19 cellular contexts compared by ENCODE assay signal in the genomic region with DNA sequence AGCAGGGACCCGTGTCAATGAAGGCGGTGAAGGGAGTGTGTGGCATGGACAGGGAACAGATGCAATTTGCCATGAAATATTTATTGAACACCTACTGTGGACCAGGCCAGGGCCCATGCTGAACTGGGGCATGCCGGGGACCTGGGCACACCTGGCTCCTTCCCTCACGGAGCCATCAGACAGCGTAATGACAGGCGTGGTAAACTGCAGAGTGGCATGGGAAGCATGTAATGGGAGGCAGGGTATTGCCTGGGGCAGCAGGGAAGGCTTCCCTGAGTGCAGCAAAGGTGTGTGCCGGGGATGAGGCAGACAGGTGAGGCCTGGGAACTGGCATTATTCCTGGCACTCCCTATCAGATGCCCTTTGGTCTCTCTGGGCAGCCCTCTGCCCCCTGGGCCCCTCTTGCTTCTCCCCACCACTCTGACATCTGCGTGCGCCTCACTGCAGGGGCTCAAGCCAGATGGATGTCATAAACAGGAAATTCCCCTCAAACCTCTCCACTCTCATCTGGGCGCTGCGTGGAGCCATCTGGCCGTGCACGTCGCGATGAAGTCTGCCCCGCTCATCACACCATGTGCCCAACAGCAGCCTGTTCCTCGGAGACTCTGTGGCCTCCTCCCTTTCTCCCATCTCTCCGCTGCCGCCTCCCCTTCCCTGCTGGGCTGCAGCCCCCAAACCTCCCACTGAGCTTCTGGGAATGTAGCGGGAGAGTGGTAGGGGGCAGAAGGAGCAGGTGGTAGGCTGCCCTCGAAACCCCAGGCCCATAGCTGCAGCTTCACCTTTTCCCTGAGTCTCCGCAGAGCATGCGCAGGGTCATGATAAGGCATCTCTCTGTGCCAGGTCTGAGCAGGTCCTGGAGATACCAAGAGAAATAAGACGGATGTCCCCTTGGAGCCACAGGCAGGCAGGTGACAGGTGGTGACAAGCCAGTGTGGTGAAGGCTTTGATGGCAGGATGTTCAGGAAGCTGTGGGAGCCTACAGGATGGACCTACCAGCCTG.
DNase-seq lines count a peak whose midpoint lies in the region; ATAC-seq and TF ChIP-seq lines count a peak whose summit lies in the region.
"Had no signal": no experiment of that assay in that cellular context is flagged by ENCODE, and none has a peak within 500 bp of the region (broad histone marks: within the 10 kb centered on the region; RNA-seq: fewer than 3 reads in every experiment).

No MANE protein-coding gene starts in this region.

- WGBS in sigmoid colon, 2 donors = 29 to 48% methylated on average over 24 of the region's 24 CpGs

- DNase-seq in NCI-H146 (lab: John Stamatoyannopoulos, UW) (peak; percentile 39), NCI-H146 treated with DMSO at 0.1 percent for 48 hours (lab: John Stamatoyannopoulos, UW; ENCODE audit: unreplicated experiment) (no peak), NCI-H524 (lab: John Stamatoyannopoulos, UW) (peak; percentile 90 to 97), fibroblast of pulmonary artery (ENCODE audit: low read depth) (peak; percentile 14), sigmoid colon (peak; percentile 87), NOMO-1 treated with dmso at 0.1 percent for 144 hours (lab: John Stamatoyannopoulos, UW; ENCODE audit: unreplicated experiment) (no peak), T-cell (no peak), NCI-H1048 (lab: John Stamatoyannopoulos, UW) (no peak)
- DNase-seq: activated CD4-positive, alpha-beta T cell treated with anti-CD3 and anti-CD28 coated beads for 36 hours; activated naive CD8-positive, alpha-beta T cell treated with anti-CD3 and anti-CD28 coated beads for 36 hours; activated T-cell treated with anti-CD3 and anti-CD28 coated beads for 4 hours; caudate nucleus; hippocampal formation; Kasumi-1; nucleus accumbens; PC-3; T-helper 1 cell had no signal

- CTCF ChIA-PET in T-cell (lab: Charles Lee) = interaction anchor here in 1 of 2 donors (0.5 kb wide), 1 partner anchor 81 kb away, joined by 4 read pairs; no protein-coding TSS in a partner anchor

- peaks cover 0 to 7% (median 2%) of the 10 kb centered on the region in 4 donors for H3K36me3 ChIP-seq in sigmoid colon

- no peak for TF ChIP-seq POLR2A in sigmoid colon (IDR thresholded peaks at IDR 0.05)

- H3K27me3 ChIP-seq in sigmoid colon = no peaks in the 10 kb centered on the region

- H3K4me3 ChIP-seq in fibroblast of pulmonary artery (replicated peaks; ENCODE audit: low read depth, low read length) = no peak overlapping the region
- H3K4me3 ChIP-seq in sigmoid colon = no peak overlapping the region
- H3K4me3 ChIP-seq: GM23338 had no signal

- no peak for ATAC-seq in T-cell (replicated peaks in 1 of 4)
- ATAC-seq: activated CD4-positive, alpha-beta T cell treated with anti-CD3 and anti-CD28 coated beads for 36 hours; GM23338; PC-3 had no signal

- POLR2A ChIA-PET in T-cell (lab: Charles Lee) = no interaction called here

- peak in 1 of 4 donors; percentile 38 for TF ChIP-seq EP300 in sigmoid colon (IDR thresholded peaks at IDR 0.05)

- H3K4me1 Mint-ChIP-seq in T-cell = peaks cover 0 to 5% (median 2%) of the 10 kb centered on the region in 3 donors
- H3K4me1 Mint-ChIP-seq: activated CD4-positive, alpha-beta T cell treated with anti-CD3 and anti-CD28 coated beads for 36 hours; activated naive CD8-positive, alpha-beta T cell treated with anti-CD3 and anti-CD28 coated beads for 36 hours had no signal

- TF ChIP-seq CTCF in fibroblast of pulmonary artery (IDR thresholded peaks at IDR 0.05; ENCODE audit: low read length, missing control alignments) (no peak), sigmoid colon (IDR thresholded peaks at IDR 0.05) (no peak)

- no peaks in the 10 kb centered on the region for H3K9me3 Mint-ChIP-seq in T-cell
- H3K9me3 Mint-ChIP-seq: activated naive CD8-positive, alpha-beta T cell treated with anti-CD3 and anti-CD28 coated beads for 36 hours; GM23338 had no signal

- peak overlapping the region; percentile 86 to 99 (median 92) for H3K27ac ChIP-seq in sigmoid colon
- H3K27ac ChIP-seq: HL-60 had no signal

- peaks cover 30 to 61% of the 10 kb centered on the region in 2 donors for H3K27me3 Mint-ChIP-seq in T-cell

- intact Hi-C loops in sigmoid colon (cut with DNase I) = loop anchor here (5.0 to 10.0 kb wide), 3 partner anchors 71 to 449 kb away; no protein-coding TSS in a partner anchor

- H3K4me3 Mint-ChIP-seq in T-cell = no peak overlapping the region
- H3K4me3 Mint-ChIP-seq: activated CD4-positive, alpha-beta T cell treated with anti-CD3 and anti-CD28 coated beads for 36 hours; activated naive CD8-positive, alpha-beta T cell treated with anti-CD3 and anti-CD28 coated beads for 36 hours; GM23338 had no signal

- H3K4me1 ChIP-seq in sigmoid colon = peaks cover 0 to 86% (median 66%) of the 10 kb centered on the region in 4 donors

- no peak overlapping the region for H3K27ac Mint-ChIP-seq in T-cell
- H3K27ac Mint-ChIP-seq: activated CD4-positive, alpha-beta T cell treated with anti-CD3 and anti-CD28 coated beads for 36 hours; activated naive CD8-positive, alpha-beta T cell treated with anti-CD3 and anti-CD28 coated beads for 36 hours; GM23338 had no signal

- no peaks in the 10 kb centered on the region for H3K36me3 Mint-ChIP-seq in T-cell
- H3K36me3 Mint-ChIP-seq: activated naive CD8-positive, alpha-beta T cell treated with anti-CD3 and anti-CD28 coated beads for 36 hours had no signal

- no peaks in the 10 kb centered on the region for H3K9me3 ChIP-seq in sigmoid colon

Comparison
In these comparisons a context has a peak if more than half of its experiments do, and no peak if none do; other contexts are left out.
1. DNase-seq: peak in NCI-H146 (single experiment), NCI-H524 (2 of 2), fibroblast of pulmonary artery (single experiment) and sigmoid colon (single experiment); none in NCI-H146 treated with DMSO at 0.1 percent for 48 hours (single experiment), NOMO-1 treated with dmso at 0.1 percent for 144 hours (single experiment), T-cell (0 of 34) and NCI-H1048 (single experiment).